17 cellular contexts compared by ENCODE assay signal in the genomic region with DNA sequence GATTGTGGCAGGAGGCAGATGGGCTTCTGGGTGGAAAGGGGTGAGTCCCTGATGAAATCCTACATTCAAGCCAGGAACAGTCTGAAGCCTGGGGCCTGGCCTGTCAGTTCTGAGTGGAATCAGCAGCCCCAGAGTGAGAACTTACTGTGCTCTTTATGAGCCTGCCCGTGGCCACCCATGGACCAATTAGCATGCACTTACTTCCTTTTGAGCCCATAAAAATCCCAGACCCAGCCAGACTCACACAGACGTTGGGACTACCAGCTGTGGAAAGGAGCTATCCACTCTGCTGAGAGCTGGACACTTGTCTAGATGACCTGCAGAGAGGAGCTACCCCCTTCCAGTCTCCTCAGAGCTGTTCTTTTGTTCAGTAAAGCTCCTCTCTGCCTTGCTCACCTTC.
DNase-seq lines count a peak whose midpoint lies in the region; ATAC-seq and TF ChIP-seq lines count a peak whose summit lies in the region.
"Had no signal": no experiment of that assay in that cellular context is flagged by ENCODE, and none has a peak within 500 bp of the region (broad histone marks: within the 10 kb centered on the region; RNA-seq: fewer than 3 reads in every experiment).

No MANE protein-coding gene starts in this region.

- H3K4me3 Mint-ChIP-seq in endodermal cell, result no peak overlapping the region
- H3K4me3 Mint-ChIP-seq in nephron progenitor cell, result no peak overlapping the region
- H3K4me3 Mint-ChIP-seq: B cell; CD4-positive, CD25-positive, alpha-beta regulatory T cell; CD8-positive, alpha-beta T cell had no signal

- TF ChIP-seq CTCF in endodermal cell (conservative IDR thresholded peaks at IDR 0.05) (no peak), nephron progenitor cell (IDR thresholded peaks at IDR 0.05) (no peak), omental fat pad (IDR thresholded peaks at IDR 0.05) (no peak)

- H3K27ac ChIP-seq in endodermal cell (ENCODE audit: low read depth, low read length), result no peak overlapping the region
- H3K27ac ChIP-seq: 22Rv1, BLaER1, C4-2B, GM23248 had no signal

- H3K9me3 ChIP-seq in endodermal cell (ENCODE audit: control insufficient read depth, low read length), result no peaks in the 10 kb centered on the region
- H3K9me3 ChIP-seq: Caco-2, HAP-1 had no signal

- H3K36me3 ChIP-seq in H7 (replicated peaks; ENCODE audit: control insufficient read depth, insufficient read depth, low read length) (peaks cover 3% of the 10 kb centered on the region), endodermal cell (ENCODE audit: control insufficient read depth, insufficient read depth, low read length) (peaks cover 20% of the 10 kb centered on the region)
- H3K36me3 ChIP-seq: HAP-1 had no signal

- no peaks in the 10 kb centered on the region for H3K9me3 Mint-ChIP-seq in endodermal cell
- H3K9me3 Mint-ChIP-seq in nephron progenitor cell, result peaks cover 30% of the 10 kb centered on the region

- ATAC-seq in HG03378 (IDR thresholded peaks at IDR 0.05; ENCODE audit: unreplicated experiment), result no peak
- ATAC-seq in omental fat pad (ENCODE audit: low FRiP score), result no peak
- ATAC-seq: CD8-positive, alpha-beta T cell had no signal

- H3K4me3 ChIP-seq in H7 (ENCODE audit: insufficient read depth, low read depth, low read length) (no peak overlapping the region), endodermal cell (ENCODE audit: low read length) (no peak overlapping the region)
- H3K4me3 ChIP-seq: BLaER1, GM23248, HAP-1 had no signal

- H3K4me1 ChIP-seq in endodermal cell (ENCODE audit: control insufficient read depth, insufficient read depth, low read length), result no peaks in the 10 kb centered on the region
- H3K4me1 ChIP-seq: BLaER1, Caco-2 had no signal

- H3K4me1 Mint-ChIP-seq in endodermal cell (no peaks in the 10 kb centered on the region), nephron progenitor cell (peaks cover 20% of the 10 kb centered on the region)
- H3K4me1 Mint-ChIP-seq: B cell had no signal

- H3K9ac ChIP-seq in endodermal cell (ENCODE audit: extremely low read depth, low read length, poor library complexity, severe bottlenecking), result no peak overlapping the region
- H3K9ac ChIP-seq: BLaER1, GM23248 had no signal

- no peaks in the 10 kb centered on the region for H3K27me3 ChIP-seq in H7 (ENCODE audit: control insufficient read depth, insufficient read depth, low read length)
- no peaks in the 10 kb centered on the region for H3K27me3 ChIP-seq in endodermal cell (ENCODE audit: control insufficient read depth, insufficient read depth, low read length, poor library complexity, severe bottlenecking)
- H3K27me3 ChIP-seq: BLaER1 had no signal

- H3K36me3 Mint-ChIP-seq in endodermal cell (ENCODE audit: low read depth) (peaks cover 19% of the 10 kb centered on the region), nephron progenitor cell (ENCODE audit: low read depth) (peaks cover 58% of the 10 kb centered on the region)

- H3K27ac Mint-ChIP-seq in endodermal cell, result no peak overlapping the region
- H3K27ac Mint-ChIP-seq in nephron progenitor cell, result peak overlapping the region; percentile 60
- H3K27ac Mint-ChIP-seq: B cell; CD4-positive, CD25-positive, alpha-beta regulatory T cell; CD8-positive, alpha-beta T cell had no signal

- DNase-seq in H7 (peak; percentile 1), endodermal cell (peak; percentile 28), nephron progenitor cell (no peak), omental fat pad (ENCODE audit: low spot score) (no peak)
- DNase-seq in activated CD8-positive, alpha-beta memory T cell treated with anti-CD3 and anti-CD28 coated beads, Interleukin-2, amount 50 U/mL, for 48 hours, result no peak
- DNase-seq: Caco-2; CD4-positive, CD25-positive, alpha-beta regulatory T cell; CD8-positive, alpha-beta T cell; DMS153; DND-41; GM23248 had no signal

- 67 to 88% methylated on average over 1 to 2 of the region's 2 CpGs for WGBS in endodermal cell (ENCODE audit: insufficient coverage in 1 of 2, insufficient read length in 1 of 2), 2 experiments

- H3K27me3 Mint-ChIP-seq in endodermal cell (ENCODE audit: insufficient read depth), result no peaks in the 10 kb centered on the region
- H3K27me3 Mint-ChIP-seq in nephron progenitor cell (ENCODE audit: low read depth, poor library complexity), result no peaks in the 10 kb centered on the region
- H3K27me3 Mint-ChIP-seq: B cell; CD4-positive, CD25-positive, alpha-beta regulatory T cell had no signal

Comparison
In these comparisons a context has a peak if more than half of its experiments do, and no peak if none do; other contexts are left out.
1. DNase-seq: peak in H7 (single experiment) and endodermal cell (single experiment); none in nephron progenitor cell (single experiment), activated CD8-positive, alpha-beta memory T cell treated with anti-CD3 and anti-CD28 coated beads, Interleukin-2, amount 50 U/mL, for 48 hours (single experiment) and omental fat pad (single experiment).